ENCODE assay signal across 1 cellular context in genomic region chr5:103258368-103258956, GRCh38.
TF ChIP-seq lines count a peak whose summit lies in the region.

Gene MACIR (plus strand): TSS chr5:103258763. CDS start chr5:103275920, 17,157 bp downstream.

TF ChIP-seq in HEK293, 187 proteins besides CTCF, POLR2A, EP300 and RAD21 (continued from another document and continues in another):
- TF ChIP-seq ZBTB26 (tag by site-specific recombination; optimal IDR thresholded peaks at IDR 0.05) (no peak), ZBTB8A (tag by site-specific recombination; IDR thresholded peaks at IDR 0.05) (peak; percentile 100), ZNF274 (IDR thresholded peaks at IDR 0.05; ENCODE audit: low read length) (no peak), ZNF274 (tag by site-specific recombination; IDR thresholded peaks at IDR 0.05; ENCODE audit: borderline replicate concordance) (no peak), ZFP3 (tag by site-specific recombination; IDR thresholded peaks at IDR 0.05; ENCODE audit: low read depth) (no peak), ZNF580 (tag by site-specific recombination; IDR thresholded peaks at IDR 0.05) (0 out of 2 replicates have a peak, but pooled peaks have one; percentile 29), ZNF704 (tag by site-specific recombination; IDR thresholded peaks at IDR 0.05) (no peak), ZNF223 (tag by site-specific recombination; IDR thresholded peaks at IDR 0.05) (no peak), GLI4 (tag by site-specific recombination; IDR thresholded peaks at IDR 0.05) (0 out of 2 replicates have a peak, but pooled peaks have one; percentile 48), ZNF629 (tag by site-specific recombination; IDR thresholded peaks at IDR 0.05) (0 out of 2 replicates have a peak, but pooled peaks have one; percentile 55), GLIS2 (tag by site-specific recombination; IDR thresholded peaks at IDR 0.05) (peak; percentile 81), ZNF350 (tag by site-specific recombination; IDR thresholded peaks at IDR 0.05) (no peak), TCF7L2 (IDR thresholded peaks at IDR 0.05; ENCODE audit: borderline replicate concordance, low read depth, low read length) (no peak), ZNF155 (tag by site-specific recombination; IDR thresholded peaks at IDR 0.05) (no peak), EGR2 (tag by site-specific recombination; IDR thresholded peaks at IDR 0.05; ENCODE audit: low read depth) (peak; percentile 99), ZBTB48 (tag by site-specific recombination; IDR thresholded peaks at IDR 0.05) (peak; percentile 91), RBAK (tag by site-specific recombination; IDR thresholded peaks at IDR 0.05) (no peak), ZNF394 (tag by site-specific recombination; IDR thresholded peaks at IDR 0.05; ENCODE audit: borderline replicate concordance) (peak; percentile 53; the same call in 1 of the 2 replicates), FEZF1 (tag by site-specific recombination; IDR thresholded peaks at IDR 0.05) (no peak), ZNF324 (tag by site-specific recombination; IDR thresholded peaks at IDR 0.05) (0 out of 2 replicates have a peak, but pooled peaks have one; percentile 78), ZNF426 (tag by site-specific recombination; IDR thresholded peaks at IDR 0.05) (no peak), BCL11B (tag by site-specific recombination; IDR thresholded peaks at IDR 0.05; ENCODE audit: low read depth) (no peak), ZNF184 (tag by site-specific recombination; IDR thresholded peaks at IDR 0.05) (no peak), ZFHX2 (tag by site-specific recombination; conservative IDR thresholded peaks at IDR 0.05) (peak; percentile 99), ZBTB7A (tag by site-specific recombination; IDR thresholded peaks at IDR 0.05; ENCODE audit: low read depth) (peak; percentile 78; the same call in 1 of the 2 replicates), ZNF558 (tag by site-specific recombination; IDR thresholded peaks at IDR 0.05) (no peak), ZNF449 (tag by site-specific recombination; IDR thresholded peaks at IDR 0.05) (no peak; the same call in 1 of the 2 replicates), GFI1B (tag by site-specific recombination; IDR thresholded peaks at IDR 0.05) (no peak), ATF2 (tag by site-specific recombination; IDR thresholded peaks at IDR 0.05; ENCODE audit: low read depth) (no peak), ZNF239 (tag by site-specific recombination; IDR thresholded peaks at IDR 0.05) (no peak), KLF9 (tag by site-specific recombination; IDR thresholded peaks at IDR 0.05; ENCODE audit: low read depth) (peak; percentile 90; the same call in 1 of the 2 replicates), ZNF660 (tag by site-specific recombination; IDR thresholded peaks at IDR 0.05) (0 out of 2 replicates have a peak, but pooled peaks have one; percentile 40), ZNF513 (tag by site-specific recombination; IDR thresholded peaks at IDR 0.05) (no peak), ZNF398 (tag by site-specific recombination; IDR thresholded peaks at IDR 0.05) (peak; percentile 85), ZNF645 (tag by site-specific recombination; IDR thresholded peaks at IDR 0.05) (no peak), PATZ1 (tag by site-specific recombination; IDR thresholded peaks at IDR 0.05) (peak; percentile 93), ZNF202 (tag by site-specific recombination; IDR thresholded peaks at IDR 0.05; ENCODE audit: borderline replicate concordance) (no peak), ZNF302 (tag by site-specific recombination; IDR thresholded peaks at IDR 0.05; ENCODE audit: low read depth) (no peak), ZNF529 (tag by site-specific recombination; IDR thresholded peaks at IDR 0.05; ENCODE audit: insufficient replicate concordance) (no peak), ZNF501 (tag by site-specific recombination; IDR thresholded peaks at IDR 0.05) (peak; percentile 98), ZNF341 (tag by site-specific recombination; IDR thresholded peaks at IDR 0.05; ENCODE audit: low read depth) (peak; percentile 63; the same call in 1 of the 2 replicates), MZF1 (tag by site-specific recombination; IDR thresholded peaks at IDR 0.05; ENCODE audit: borderline replicate concordance) (peak; percentile 92; the same call in 1 of the 2 replicates), PRDM2 (tag by site-specific recombination; IDR thresholded peaks at IDR 0.05; ENCODE audit: borderline replicate concordance) (no peak), KLF7 (tag by site-specific recombination; IDR thresholded peaks at IDR 0.05; ENCODE audit: borderline replicate concordance) (no peak; the same call in none of the 2 replicates), IKZF3 (tag by site-specific recombination; IDR thresholded peaks at IDR 0.05) (0 out of 2 replicates have a peak, but pooled peaks have one; percentile 18)
